8 cellular contexts compared by ENCODE assay signal in genomic region chr1:212218911-212219310, GRCh38.
DNase-seq lines count a peak whose midpoint lies in the region; ATAC-seq and TF ChIP-seq lines count a peak whose summit lies in the region.

No MANE protein-coding gene starts in this region.

- H3K4me3 ChIP-seq in coronary artery: no peak overlapping the region

- ATAC-seq in GM21367 (IDR thresholded peaks at IDR 0.05; ENCODE audit: unreplicated experiment) (peak; percentile 92), HG03558 (IDR thresholded peaks at IDR 0.05; ENCODE audit: extremely low read depth, unreplicated experiment) (peak; percentile 85)

- H3K27ac ChIP-seq in caudate nucleus (ENCODE audit: low read depth, low read length): no peak overlapping the region
- no peak overlapping the region for H3K27ac ChIP-seq in coronary artery

- DNase-seq in GM04504 (ENCODE audit: low read depth) (peak; percentile 76), epidermal melanocyte (ENCODE audit: insufficient read length, low spot score) (peak; percentile 40), caudate nucleus (lab: John Stamatoyannopoulos, UW) (no peak), NCI-H2171 (lab: John Stamatoyannopoulos, UW) (no peak), coronary artery (ENCODE audit: low spot score) (no peak)
- no peak for DNase-seq in stimulated activated naive CD4-positive, alpha-beta T cell treated with Interleukin-2 at 50 U/mL for 16 hours (lab: John Stamatoyannopoulos, UW)

- TF ChIP-seq CTCF in coronary artery (IDR thresholded peaks at IDR 0.05): no peak

Comparison
In these comparisons a context has a peak if more than half of its experiments do, and no peak if none do; other contexts are left out.
1. DNase-seq: peak in GM04504 (single experiment) and epidermal melanocyte (single experiment); none in caudate nucleus (0 of 61), NCI-H2171 (single experiment), stimulated activated naive CD4-positive, alpha-beta T cell treated with Interleukin-2 at 50 U/mL for 16 hours (single experiment) and coronary artery (single experiment).